Comparison of ENCODE assay signal across 22 cellular contexts in genomic region chr7:11607676-11608075, GRCh38.
DNase-seq lines count a peak whose midpoint lies in the region; ATAC-seq and TF ChIP-seq lines count a peak whose summit lies in the region.
"Had no signal": no experiment of that assay in that cellular context is flagged by ENCODE, and none has a peak within 500 bp of the region (broad histone marks: within the 10 kb centered on the region; RNA-seq: fewer than 3 reads in every experiment).

No MANE protein-coding gene starts in this region.

- no peak overlapping the region for H3K27ac ChIP-seq in body of pancreas
- no peak overlapping the region for H3K27ac ChIP-seq in parathyroid adenoma
- no peak overlapping the region for H3K27ac ChIP-seq in esophagus muscularis mucosa (replicated peaks in 1 of 4)
- H3K27ac ChIP-seq: BLaER1, brain microvascular endothelial cell, hepatocyte, PC-9, VCaP had no signal

- no peaks in the 10 kb centered on the region for H3K79me2 ChIP-seq in parathyroid adenoma
- H3K79me2 ChIP-seq: hepatocyte had no signal

- WGBS in body of pancreas, 2 donors = 14 to 23% methylated on average over 2 of the region's 2 CpGs
- 33% methylated on average over 2 of the region's 2 CpGs for WGBS in esophagus muscularis mucosa

- H2AFZ ChIP-seq in parathyroid adenoma = peak overlapping the region; percentile 53
- H2AFZ ChIP-seq: hepatocyte, PC-9 had no signal

- H3K9me3 ChIP-seq in body of pancreas = no peaks in the 10 kb centered on the region
- H3K9me3 ChIP-seq in parathyroid adenoma (ENCODE audit: control insufficient read depth, low read length) = no peaks in the 10 kb centered on the region
- H3K9me3 ChIP-seq in esophagus muscularis mucosa = no peaks in the 10 kb centered on the region
- H3K9me3 ChIP-seq: BLaER1 had no signal

- no peak overlapping the region for H3K4me2 ChIP-seq in parathyroid adenoma (ENCODE audit: low read length)
- H3K4me2 ChIP-seq: BLaER1, hepatocyte, PC-9 had no signal

- intact Hi-C loops in body of pancreas (cut with DNase I) (no loop called here), esophagus muscularis mucosa (cut with DNase I) (no loop called here)

- H3K4me3 ChIP-seq in body of pancreas (no peak overlapping the region), parathyroid adenoma (ENCODE audit: low read depth, low read length) (no peak overlapping the region), esophagus muscularis mucosa (no peak overlapping the region)
- H3K4me3 ChIP-seq: BLaER1, hepatocyte, PC-9 had no signal

- TF ChIP-seq EP300 in esophagus muscularis mucosa (IDR thresholded peaks at IDR 0.05) = no peak

- TF ChIP-seq CTCF in body of pancreas (IDR thresholded peaks at IDR 0.05) (no peak), parathyroid adenoma (IDR thresholded peaks at IDR 0.05) (no peak), esophagus muscularis mucosa (IDR thresholded peaks at IDR 0.05) (no peak)

- H3K27me3 ChIP-seq in body of pancreas = no peaks in the 10 kb centered on the region
- H3K27me3 ChIP-seq in parathyroid adenoma (ENCODE audit: control insufficient read depth, insufficient read depth, low read length) = no peaks in the 10 kb centered on the region
- no peaks in the 10 kb centered on the region for H3K27me3 ChIP-seq in esophagus muscularis mucosa
- H3K27me3 ChIP-seq: BLaER1, brain microvascular endothelial cell, hepatocyte had no signal

- H3K36me3 ChIP-seq in body of pancreas (replicated peaks in 1 of 2; ENCODE audit: insufficient read depth in 1 of 2, low read depth in 2 of 2) (no peaks in the 10 kb centered on the region), parathyroid adenoma (ENCODE audit: control insufficient read depth, insufficient read depth, low read length) (no peaks in the 10 kb centered on the region), esophagus muscularis mucosa (no peaks in the 10 kb centered on the region)
- H3K36me3 ChIP-seq: BLaER1, brain microvascular endothelial cell had no signal

- H3K9ac ChIP-seq in parathyroid adenoma = no peak overlapping the region
- H3K9ac ChIP-seq: BLaER1 had no signal

- no peak for ATAC-seq in body of pancreas
- no peak for ATAC-seq in HG03095 (IDR thresholded peaks at IDR 0.05; ENCODE audit: unreplicated experiment)
- ATAC-seq: HepG2 had no signal

- H3K4me1 ChIP-seq in body of pancreas (no peaks in the 10 kb centered on the region), parathyroid adenoma (peaks cover 6% of the 10 kb centered on the region), esophagus muscularis mucosa (peaks cover 0 to 27% (median 18%) of the 10 kb centered on the region in 4 donors)
- H3K4me1 ChIP-seq: BLaER1 had no signal

- DNase-seq in NCI-H2081 (lab: John Stamatoyannopoulos, UW) (peak; percentile 1 to 63), NCI-H2081 treated with DMSO at 0.1 percent for 48 hours (lab: John Stamatoyannopoulos, UW) (no peak), NCI-H446 (lab: John Stamatoyannopoulos, UW) (peak; percentile 50 to 84), body of pancreas (peak in 3 of 4 donors; percentile 9 to 66 (median 52)), esophagus muscularis mucosa (ENCODE audit: extremely low spot score) (no peak)
- DNase-seq in stimulated activated CD4-positive, alpha-beta T cell treated with anti-CD3 and anti-CD28 coated beads, Interleukin-1b, Interleukin-23, amount 100 ng/mL, for 48 hours = no peak
- DNase-seq: activated CD4-positive, alpha-beta T cell treated with anti-CD3 and anti-CD28 coated beads, Interleukin-2, amount 50 U/mL, for 1 hour; brain microvascular endothelial cell; cortex of kidney; GF-D8; NCI-H1436; NCI-H526; nucleus accumbens; PC-9; retina; substantia nigra had no signal

- TF ChIP-seq POLR2A in body of pancreas (IDR thresholded peaks at IDR 0.05) (no peak), esophagus muscularis mucosa (IDR thresholded peaks at IDR 0.05; ENCODE audit: low read depth) (no peak)

Comparison
In these comparisons a context has a peak if more than half of its experiments do, and no peak if none do; other contexts are left out.
1. DNase-seq: peak in NCI-H2081 (2 of 2), NCI-H446 (2 of 2) and body of pancreas (3 of 4); none in NCI-H2081 treated with DMSO at 0.1 percent for 48 hours (single experiment), stimulated activated CD4-positive, alpha-beta T cell treated with anti-CD3 and anti-CD28 coated beads, Interleukin-1b, Interleukin-23, amount 100 ng/mL, for 48 hours (single experiment) and esophagus muscularis mucosa (single experiment).